In genomic region chr7:36115448-36116321, GRCh38 we compare ENCODE assay signal across 8 cellular contexts. TPM values are rescaled to one million over a fixed set of nuclear protein-coding genes. Genes with fewer than 3 reads are reported as not detected.
DNase-seq lines count a peak whose midpoint lies in the region; ATAC-seq and TF ChIP-seq lines count a peak whose summit lies in the region.

No MANE protein-coding gene starts in this region.

- TF ChIP-seq POLR2A in transverse colon (IDR thresholded peaks at IDR 0.05), result no peak
- no peak for TF ChIP-seq POLR2A in esophagus muscularis mucosa (IDR thresholded peaks at IDR 0.05; ENCODE audit: low read depth)

- H3K4me1 Mint-ChIP-seq in Calu3 (ENCODE audit: low read depth, unreplicated experiment), result peaks cover 60% of the 10 kb centered on the region
- peaks cover 21% of the 10 kb centered on the region for H3K4me1 Mint-ChIP-seq in activated CD4-positive, alpha-beta T cell treated with anti-CD3 and anti-CD28 coated beads, Interleukin-2, amount 10 ng/mL, durations not matched to agents 24 days and 14 days

- intact Hi-C loops in Calu3 (cut with micrococcal nuclease; ENCODE audit: unreplicated experiment), result loop anchor here (1.0 to 10.0 kb wide), 5 partner anchors 37 to 269 kb away; partner anchors contain the start of genes ANLN and EEPD1
- intact Hi-C loops in activated CD4-positive, alpha-beta T cell treated with anti-CD3 and anti-CD28 coated beads, Interleukin-2, amount 10 ng/mL, durations not matched to agents 24 days and 14 days (cut with micrococcal nuclease), result loop anchor here (1.0 to 10.0 kb wide), 4 partner anchors 38 to 176 kb away; partner anchors contain the start of gene EEPD1
- intact Hi-C loops in transverse colon (cut with DNase I; ENCODE audit: low total_unique reads), result no loop called here
- intact Hi-C loops in esophagus muscularis mucosa (cut with DNase I), result no loop called here

- H3K27ac Mint-ChIP-seq in Calu3 (ENCODE audit: unreplicated experiment), result peak overlapping the region; percentile 93
- peak overlapping the region; percentile 36 for H3K27ac Mint-ChIP-seq in activated CD4-positive, alpha-beta T cell treated with anti-CD3 and anti-CD28 coated beads, Interleukin-2, amount 10 ng/mL, durations not matched to agents 24 days and 14 days

- CTCF ChIA-PET in Calu3 (lab: Charles Lee), result interaction anchor here (0.5 to 1.9 kb wide), 11 partner anchors 10 to 120 kb away, joined by 3 to 10 read pairs (median 5); no protein-coding TSS in a partner anchor

- WGBS in transverse colon (ENCODE audit: low coverage in 1 of 2), 2 donors, result 63 to 100% methylated on average over 1 to 9 of the region's 9 CpGs
- WGBS in esophagus muscularis mucosa, result 62% methylated on average over 9 of the region's 9 CpGs

- no peaks in the 10 kb centered on the region for H3K9me3 ChIP-seq in effector memory CD4-positive, alpha-beta T cell (ENCODE audit: control insufficient read depth, low read length)
- H3K9me3 ChIP-seq in osteoblast (ENCODE audit: low read depth, low read length) (no peaks in the 10 kb centered on the region), transverse colon (no peaks in the 10 kb centered on the region), esophagus muscularis mucosa (no peaks in the 10 kb centered on the region)

- H3K27ac ChIP-seq in effector memory CD4-positive, alpha-beta T cell (ENCODE audit: insufficient read depth, low read length, poor library complexity, severe bottlenecking), result peak overlapping the region; percentile 30
- H3K27ac ChIP-seq in osteoblast (ENCODE audit: low read depth, low read length) (peak overlapping the region; percentile 88), transverse colon (peak overlapping the region; percentile 20 to 43 (median 38)), esophagus muscularis mucosa (replicated peaks in 1 of 4) (peak overlapping the region in 1 of 4 donors; percentile 4)

- TF ChIP-seq EP300 in transverse colon (IDR thresholded peaks at IDR 0.05; ENCODE audit: low read depth), result no peak
- TF ChIP-seq EP300 in esophagus muscularis mucosa (IDR thresholded peaks at IDR 0.05), result no peak

- H4K20me1 ChIP-seq in osteoblast (ENCODE audit: insufficient read depth, low read length), result peaks cover 3% of the 10 kb centered on the region

- DNase-seq in Calu3 (peak; percentile 94), HT-29 (ENCODE audit: low spot score) (peak; percentile 97), osteoblast (ENCODE audit: insufficient read length, low spot score, missing footprints) (peak; percentile 89), transverse colon (peak; percentile 78), esophagus muscularis mucosa (ENCODE audit: extremely low spot score) (no peak)
- DNase-seq in activated CD4-positive, alpha-beta T cell treated with anti-CD3 and anti-CD28 coated beads, Interleukin-2, amount 10 ng/mL, durations not matched to agents 24 days and 14 days, result peak; percentile 83
- peak in 2 of 3 donors; percentile 25 to 33 for DNase-seq in effector memory CD4-positive, alpha-beta T cell

- H3K9me3 Mint-ChIP-seq in Calu3 (ENCODE audit: low read depth, unreplicated experiment), result no peaks in the 10 kb centered on the region
- no peaks in the 10 kb centered on the region for H3K9me3 Mint-ChIP-seq in activated CD4-positive, alpha-beta T cell treated with anti-CD3 and anti-CD28 coated beads, Interleukin-2, amount 10 ng/mL, durations not matched to agents 24 days and 14 days

- peak overlapping the region; percentile 57 for H3K4me3 Mint-ChIP-seq in Calu3 (ENCODE audit: low read depth, unreplicated experiment)
- H3K4me3 Mint-ChIP-seq in activated CD4-positive, alpha-beta T cell treated with anti-CD3 and anti-CD28 coated beads, Interleukin-2, amount 10 ng/mL, durations not matched to agents 24 days and 14 days, result no peak overlapping the region

- no peaks in the 10 kb centered on the region for H3K36me3 ChIP-seq in effector memory CD4-positive, alpha-beta T cell (ENCODE audit: control insufficient read depth, insufficient read depth, low read length)
- no peaks in the 10 kb centered on the region for H3K36me3 ChIP-seq in osteoblast (ENCODE audit: insufficient read depth, low read length)
- no peaks in the 10 kb centered on the region for H3K36me3 ChIP-seq in transverse colon
- H3K36me3 ChIP-seq in esophagus muscularis mucosa, result no peaks in the 10 kb centered on the region

- H3K4me3 ChIP-seq in effector memory CD4-positive, alpha-beta T cell (ENCODE audit: insufficient read depth, low read depth, low read length, poor library complexity, severe bottlenecking), result peak overlapping the region; percentile 5
- peak overlapping the region; percentile 57 for H3K4me3 ChIP-seq in osteoblast (ENCODE audit: insufficient read depth, low read length)
- H3K4me3 ChIP-seq in transverse colon, result no peak overlapping the region
- no peak overlapping the region for H3K4me3 ChIP-seq in esophagus muscularis mucosa

- in situ Hi-C loops in transverse colon (cut with MboI; ENCODE audit: low pct_ligation_motif_present in 1 of 4, low pct_unique_long_range_greater_than_20kb in 1 of 4, low sequenced_read_pairs in 3 of 4), result no loop called here

- H3K79me2 ChIP-seq in osteoblast (ENCODE audit: insufficient read depth, low read length), result no peaks in the 10 kb centered on the region

- H3K4me2 ChIP-seq in osteoblast (ENCODE audit: insufficient read depth, low read length), result peak overlapping the region; percentile 83

- no peaks in the 10 kb centered on the region for H3K27me3 Mint-ChIP-seq in Calu3 (ENCODE audit: unreplicated experiment)
- peaks cover 28% of the 10 kb centered on the region for H3K27me3 Mint-ChIP-seq in activated CD4-positive, alpha-beta T cell treated with anti-CD3 and anti-CD28 coated beads, Interleukin-2, amount 10 ng/mL, durations not matched to agents 24 days and 14 days

- H3K36me3 Mint-ChIP-seq in Calu3 (ENCODE audit: insufficient read depth, unreplicated experiment), result no peaks in the 10 kb centered on the region
- no peaks in the 10 kb centered on the region for H3K36me3 Mint-ChIP-seq in activated CD4-positive, alpha-beta T cell treated with anti-CD3 and anti-CD28 coated beads, Interleukin-2, amount 10 ng/mL, durations not matched to agents 24 days and 14 days (ENCODE audit: low read depth)

- no TSS peak for BruUV-seq in Calu3 (replicated peaks; lab: Mats Ljungman, UMichigan)

- TF ChIP-seq CTCF in Calu3 (IDR thresholded peaks at IDR 0.05; ENCODE audit: unreplicated experiment) (no peak), osteoblast (IDR thresholded peaks at IDR 0.05; ENCODE audit: extremely low read depth, low read depth, low read length) (no peak), transverse colon (IDR thresholded peaks at IDR 0.05) (no peak), esophagus muscularis mucosa (IDR thresholded peaks at IDR 0.05) (no peak)

- peak overlapping the region; percentile 66 for H2AFZ ChIP-seq in osteoblast (ENCODE audit: low read length)

- peak; percentile 99 for ATAC-seq in GM21515 (IDR thresholded peaks at IDR 0.05; ENCODE audit: unreplicated experiment)

- H3K27me3 ChIP-seq in effector memory CD4-positive, alpha-beta T cell (replicated peaks; ENCODE audit: control insufficient read depth, insufficient read depth, low read length, poor library complexity, severe bottlenecking), result no peaks in the 10 kb centered on the region
- no peaks in the 10 kb centered on the region for H3K27me3 ChIP-seq in osteoblast (ENCODE audit: insufficient read depth, low read length)
- H3K27me3 ChIP-seq in transverse colon, result no peaks in the 10 kb centered on the region
- no peaks in the 10 kb centered on the region for H3K27me3 ChIP-seq in esophagus muscularis mucosa

- H3K4me1 ChIP-seq in effector memory CD4-positive, alpha-beta T cell (ENCODE audit: control insufficient read depth, insufficient read depth, low read length, poor library complexity, severe bottlenecking), result peaks cover 34% of the 10 kb centered on the region
- H3K4me1 ChIP-seq in osteoblast (ENCODE audit: insufficient read depth, low read length) (peaks cover 52% of the 10 kb centered on the region), transverse colon (peaks cover 10 to 44% (median 32%) of the 10 kb centered on the region in 4 donors), esophagus muscularis mucosa (peaks cover 25 to 34% (median 33%) of the 10 kb centered on the region in 4 donors)

RNA-seq across cellular contexts. Expression of gene EEPD1, which starts 37.4 kb away (rescaled TPM):
- total RNA-seq in Calu3 (2022) (48.8 and 55.5 TPM in 2 replicates), osteoblast (9.0 and 14.1 TPM in 2 replicates), transverse colon (10 to 100 TPM; 16.2 to 36.2 (median 25.2) TPM), esophagus muscularis mucosa (10 to 100 TPM; 18.7 to 27.9 (median 26.6) TPM)
- total RNA-seq in HT-29 (2014; rRNA removed; shearing (Covaris generic)), result 44.7 and 44.9 TPM in 2 replicates
- total RNA-seq in activated CD4-positive, alpha-beta T cell treated with anti-CD3 and anti-CD28 coated beads, Interleukin-2, amount 10 ng/mL, durations not matched to agents 24 days and 14 days, result 0.61 and 0.71 TPM in 2 replicates

Comparison
In these comparisons a context has a peak if more than half of its experiments do, and no peak if none do; other contexts are left out.
1. H3K4me3 ChIP-seq: peak in effector memory CD4-positive, alpha-beta T cell (single experiment) and osteoblast (single experiment); none in transverse colon (0 of 4) and esophagus muscularis mucosa (0 of 4).
2. intact Hi-C loops: an anchor here in Calu3 (1.0 to 10.0 kb wide) and activated CD4-positive, alpha-beta T cell treated with anti-CD3 and anti-CD28 coated beads, Interleukin-2, amount 10 ng/mL, durations not matched to agents 24 days and 14 days (1.0 to 10.0 kb wide); none called in transverse colon and esophagus muscularis mucosa.